In genomic region chr13:45828253-45828968, GRCh38 we compare ENCODE assay signal across 23 cellular contexts. TPM values are rescaled to one million over a fixed set of nuclear protein-coding genes. Genes with fewer than 3 reads are reported as not detected.
A peak's percentile ranks its signal among the peaks of the same experiment; 100 is the strongest.
DNase-seq lines count a peak whose midpoint lies in the region.
"Had no signal": no experiment of that assay in that cellular context is flagged by ENCODE, and none has a peak within 500 bp of the region (broad histone marks: within the 10 kb centered on the region; RNA-seq: fewer than 3 reads in every experiment).

No MANE protein-coding gene starts in this region.

- no peaks in the 10 kb centered on the region for H3K9me3 ChIP-seq in iPS-20b (ENCODE audit: insufficient read depth, low read depth, low read length)
- H3K9me3 ChIP-seq: esophagus squamous epithelium, spleen, tibial artery had no signal

- intact Hi-C loops in posterior vena cava (cut with DNase I): no loop called here

- H3K27ac ChIP-seq in iPS-20b (ENCODE audit: low read length): peak overlapping the region; percentile 46
- H3K27ac ChIP-seq: esophagus squamous epithelium, parathyroid adenoma, spleen, tibial artery had no signal

- peak; percentile 60 for DNase-seq in GDM1 (lab: John Stamatoyannopoulos, UW)
- peak; percentile 46 to 64 for DNase-seq in Kasumi-1 (lab: John Stamatoyannopoulos, UW)
- peak; percentile 21 for DNase-seq in OCI-M1 (lab: John Stamatoyannopoulos, UW)
- no peak for DNase-seq in cerebellum (ENCODE audit: low spot score)
- no peak for DNase-seq in activated CD4-positive, alpha-beta T cell treated with anti-CD3 and anti-CD28 coated beads, Interleukin-2, amount 50 U/mL, for 1 hour
- no peak for DNase-seq in posterior vena cava (ENCODE audit: low spot score)
- DNase-seq: ACHN; activated CD4-positive, alpha-beta T cell treated with anti-CD3 and anti-CD28 coated beads for 4 hours; activated gamma-delta T cell treated with Interleukin-2 at 50 U/mL for 16 hours; activated naive CD8-positive, alpha-beta T cell treated with anti-CD3 and anti-CD28 coated beads, Interleukin-2, amount 50 U/mL, for 24 hours; activated T-cell treated with anti-CD3 and anti-CD28 coated beads, Interleukin-2, amount 50 U/mL, for 24 hours; esophagus squamous epithelium; immature natural killer cell; left colon; NCI-H1417; right cardiac atrium; SHP77 treated with DMSO at 0.1 percent for 48 hours; spleen; tibial artery had no signal

- no peak overlapping the region; the same call in 1 of the 2 replicates for H3K4me3 ChIP-seq in iPS-20b (ENCODE audit: low read length)
- H3K4me3 ChIP-seq: esophagus squamous epithelium, spleen, tibial artery had no signal

- no peaks in the 10 kb centered on the region for H3K36me3 ChIP-seq in iPS-20b (ENCODE audit: insufficient read depth, low read depth, low read length)
- H3K36me3 ChIP-seq: esophagus squamous epithelium, spleen, tibial artery had no signal

- 0 out of 2 replicates have a peak overlapping the region, but pooled peaks have one; percentile 17 for H3K9ac ChIP-seq in iPS-20b (ENCODE audit: low read depth, low read length)
- H3K9ac ChIP-seq: parathyroid adenoma had no signal

- peaks cover 18% of the 10 kb centered on the region for H3K4me1 ChIP-seq in iPS-20b (ENCODE audit: insufficient read depth, low read length)
- H3K4me1 ChIP-seq: parathyroid adenoma had no signal

- H3K27me3 ChIP-seq in iPS-20b (ENCODE audit: insufficient read depth, low read length): no peaks in the 10 kb centered on the region
- H3K27me3 ChIP-seq: esophagus squamous epithelium, spleen, tibial artery had no signal

RNA-seq across cellular contexts. Expression of gene SIAH3, which starts 23.1 kb away (rescaled TPM):
- total RNA-seq in cerebellum: 18.0 TPM
- under 1 TPM in 1 of 2 donors, not detected in 1; 0.05 TPM for total RNA-seq in posterior vena cava
- total RNA-seq: dermis microvascular lymphatic vessel endothelial cell, left colon, NCI-H460, right cardiac atrium had no signal

Comparison
In these comparisons a context has a peak if more than half of its experiments do, and no peak if none do; other contexts are left out.
1. DNase-seq: peak in GDM1 (single experiment), Kasumi-1 (2 of 2) and OCI-M1 (single experiment); none in cerebellum (single experiment), activated CD4-positive, alpha-beta T cell treated with anti-CD3 and anti-CD28 coated beads, Interleukin-2, amount 50 U/mL, for 1 hour (single experiment) and posterior vena cava (single experiment).
2. RNA of gene SIAH3, which starts 23.1 kb away (total RNA-seq): 18.0 TPM in cerebellum (single experiment); 0.05 TPM in posterior vena cava; every median in the first group is over 10 times any median in the second.